In the genomic region with DNA sequence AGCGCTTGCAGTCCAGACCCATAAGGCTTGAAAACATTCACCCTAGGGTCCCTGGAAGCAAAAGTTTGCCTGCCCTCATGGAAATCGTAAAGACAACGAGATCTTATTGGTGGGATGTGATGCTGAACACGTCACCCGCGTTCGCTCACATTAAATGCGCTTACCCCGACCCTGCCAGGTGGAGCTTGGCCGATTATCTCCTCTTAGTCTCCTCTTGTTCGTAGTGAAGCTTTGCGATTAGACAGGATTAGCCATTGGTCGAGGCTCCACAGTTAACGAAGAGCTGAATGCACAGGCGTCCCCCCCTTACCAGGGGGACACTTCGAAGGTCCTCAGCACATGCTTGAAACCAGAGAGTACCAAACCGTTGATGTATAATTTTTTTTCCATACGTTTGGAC, we compare ENCODE assay signal across 17 cellular contexts. TPM values are rescaled to one million over a fixed set of nuclear protein-coding genes. Genes with fewer than 3 reads are reported as not detected.
A peak's percentile ranks its signal among the peaks of the same experiment; 100 is the strongest.
DNase-seq lines count a peak whose midpoint lies in the region; FAIRE-seq and TF ChIP-seq lines count a peak whose summit lies in the region.
"Had no signal": no experiment of that assay in that cellular context is flagged by ENCODE, and none has a peak within 500 bp of the region (broad histone marks: within the 10 kb centered on the region; RNA-seq: fewer than 3 reads in every experiment).

No MANE protein-coding gene starts in this region.

- H3K4me1 Mint-ChIP-seq in activated CD4-positive, alpha-beta memory T cell treated with anti-CD3 and anti-CD28 coated beads, Interleukin-2, amount 10 ng/mL, durations not matched to agents 7 days and 5 days, result no peaks in the 10 kb centered on the region
- H3K4me1 Mint-ChIP-seq in activated CD4-positive, alpha-beta memory T cell treated with anti-CD3 and anti-CD28 coated beads for 36 hours (ENCODE audit: low read depth), result no peaks in the 10 kb centered on the region
- H3K4me1 Mint-ChIP-seq in nephron progenitor cell, result no peaks in the 10 kb centered on the region
- H3K4me1 Mint-ChIP-seq: CD8-positive, alpha-beta memory T cell had no signal

- FAIRE-seq in D721Med (lab: Jason Lieb, UNC), result peak; percentile 96
- FAIRE-seq: G401.6, GM12891, H54 had no signal

- peak overlapping the region; percentile 19 for H3K27ac Mint-ChIP-seq in activated CD4-positive, alpha-beta memory T cell treated with anti-CD3 and anti-CD28 coated beads, Interleukin-2, amount 10 ng/mL, durations not matched to agents 7 days and 5 days
- no peak overlapping the region for H3K27ac Mint-ChIP-seq in activated CD4-positive, alpha-beta memory T cell treated with anti-CD3 and anti-CD28 coated beads for 36 hours
- peak overlapping the region; percentile 68 for H3K27ac Mint-ChIP-seq in nephron progenitor cell
- H3K27ac Mint-ChIP-seq: CD8-positive, alpha-beta memory T cell had no signal

- POLR2A ChIA-PET in activated CD4-positive, alpha-beta memory T cell treated with anti-CD3 and anti-CD28 coated beads, Interleukin-2, amount 10 ng/mL, durations not matched to agents 7 days and 5 days (lab: Charles Lee), result no interaction called here
- POLR2A ChIA-PET in activated CD4-positive, alpha-beta memory T cell treated with anti-CD3 and anti-CD28 coated beads for 36 hours (lab: Charles Lee), result no interaction called here

- intact Hi-C loops in activated CD4-positive, alpha-beta memory T cell treated with anti-CD3 and anti-CD28 coated beads for 36 hours (cut with micrococcal nuclease), result no loop called here

- H3K4me3 Mint-ChIP-seq in activated CD4-positive, alpha-beta memory T cell treated with anti-CD3 and anti-CD28 coated beads, Interleukin-2, amount 10 ng/mL, durations not matched to agents 7 days and 5 days, result no peak overlapping the region
- no peak overlapping the region for H3K4me3 Mint-ChIP-seq in activated CD4-positive, alpha-beta memory T cell treated with anti-CD3 and anti-CD28 coated beads for 36 hours
- no peak overlapping the region for H3K4me3 Mint-ChIP-seq in nephron progenitor cell
- H3K4me3 Mint-ChIP-seq: CD8-positive, alpha-beta memory T cell had no signal

- no peaks in the 10 kb centered on the region for H3K9me3 Mint-ChIP-seq in activated CD4-positive, alpha-beta memory T cell treated with anti-CD3 and anti-CD28 coated beads, Interleukin-2, amount 10 ng/mL, durations not matched to agents 7 days and 5 days
- H3K9me3 Mint-ChIP-seq in activated CD4-positive, alpha-beta memory T cell treated with anti-CD3 and anti-CD28 coated beads for 36 hours, result no peaks in the 10 kb centered on the region
- H3K9me3 Mint-ChIP-seq in nephron progenitor cell, result no peaks in the 10 kb centered on the region
- H3K9me3 Mint-ChIP-seq: CD8-positive, alpha-beta memory T cell had no signal

- DNase-seq in activated CD4-positive, alpha-beta memory T cell treated with anti-CD3 and anti-CD28 coated beads, Interleukin-2, amount 10 ng/mL, durations not matched to agents 7 days and 5 days, result no peak
- no peak for DNase-seq in activated CD4-positive, alpha-beta memory T cell treated with anti-CD3 and anti-CD28 coated beads for 36 hours
- DNase-seq in D721Med (ENCODE audit: insufficient read length, low spot score) (peak; percentile 73), NCI-H82 (lab: John Stamatoyannopoulos, UW) (peak; percentile 98), nephron progenitor cell (no peak), COR-L47 (lab: John Stamatoyannopoulos, UW) (no peak), OCI-M2 (lab: John Stamatoyannopoulos, UW; ENCODE audit: unreplicated experiment) (no peak)
- DNase-seq: 8988T; AML-193; CD8-positive, alpha-beta memory T cell; DMS153; DMS79 treated with DMSO at 0.1 percent for 48 hours; EL; GM23248 had no signal

- CTCF ChIA-PET in activated CD4-positive, alpha-beta memory T cell treated with anti-CD3 and anti-CD28 coated beads, Interleukin-2, amount 10 ng/mL, durations not matched to agents 7 days and 5 days (lab: Charles Lee), result interaction anchor here (0.6 to 0.7 kb wide), 2 partner anchors 81 to 1403 kb away, joined by 3 read pairs; no protein-coding TSS in a partner anchor
- CTCF ChIA-PET in activated CD4-positive, alpha-beta memory T cell treated with anti-CD3 and anti-CD28 coated beads for 36 hours (lab: Charles Lee), result no interaction called here

- no peaks in the 10 kb centered on the region for H3K27me3 Mint-ChIP-seq in activated CD4-positive, alpha-beta memory T cell treated with anti-CD3 and anti-CD28 coated beads, Interleukin-2, amount 10 ng/mL, durations not matched to agents 7 days and 5 days
- no peaks in the 10 kb centered on the region for H3K27me3 Mint-ChIP-seq in activated CD4-positive, alpha-beta memory T cell treated with anti-CD3 and anti-CD28 coated beads for 36 hours
- H3K27me3 Mint-ChIP-seq in nephron progenitor cell (ENCODE audit: low read depth, poor library complexity), result no peaks in the 10 kb centered on the region
- H3K27me3 Mint-ChIP-seq: CD8-positive, alpha-beta memory T cell had no signal

- TF ChIP-seq CTCF in D721Med (IDR thresholded peaks at IDR 0.05; ENCODE audit: insufficient read depth, missing control alignments) (no peak), nephron progenitor cell (IDR thresholded peaks at IDR 0.05) (no peak)

- H3K36me3 Mint-ChIP-seq in activated CD4-positive, alpha-beta memory T cell treated with anti-CD3 and anti-CD28 coated beads, Interleukin-2, amount 10 ng/mL, durations not matched to agents 7 days and 5 days (ENCODE audit: low read depth), result peaks cover 59% of the 10 kb centered on the region
- peaks cover 60% of the 10 kb centered on the region for H3K36me3 Mint-ChIP-seq in activated CD4-positive, alpha-beta memory T cell treated with anti-CD3 and anti-CD28 coated beads for 36 hours
- peaks cover 59% of the 10 kb centered on the region for H3K36me3 Mint-ChIP-seq in nephron progenitor cell (ENCODE audit: low read depth)
- H3K36me3 Mint-ChIP-seq: CD8-positive, alpha-beta memory T cell had no signal

RNA-seq across cellular contexts. Expression of a gene that starts 16.0 kb away (rescaled TPM):
- total RNA-seq in activated CD4-positive, alpha-beta memory T cell treated with anti-CD3 and anti-CD28 coated beads, Interleukin-2, amount 10 ng/mL, durations not matched to agents 7 days and 5 days, result 10 to 100 TPM; 46.3 to 50.9 TPM
- 10 to 100 TPM; 19.2 to 20.6 TPM for total RNA-seq in activated CD4-positive, alpha-beta memory T cell treated with anti-CD3 and anti-CD28 coated beads for 36 hours

RNA-seq across cellular contexts. Expression of a gene that starts 43.6 kb away (rescaled TPM):
- 10 to 100 TPM; 86.5 to 88.3 TPM for total RNA-seq in activated CD4-positive, alpha-beta memory T cell treated with anti-CD3 and anti-CD28 coated beads, Interleukin-2, amount 10 ng/mL, durations not matched to agents 7 days and 5 days
- total RNA-seq in activated CD4-positive, alpha-beta memory T cell treated with anti-CD3 and anti-CD28 coated beads for 36 hours, result 100 to 1,000 TPM; 118 to 119 TPM

RNA-seq across cellular contexts. Expression of a gene that starts 50.2 kb away (rescaled TPM):
- 1 to 10 TPM in 1 of 2 experiments, under 1 TPM in 1; 0.85 to 1.0 TPM for total RNA-seq in activated CD4-positive, alpha-beta memory T cell treated with anti-CD3 and anti-CD28 coated beads, Interleukin-2, amount 10 ng/mL, durations not matched to agents 7 days and 5 days
- total RNA-seq in activated CD4-positive, alpha-beta memory T cell treated with anti-CD3 and anti-CD28 coated beads for 36 hours, result under 1 TPM in 1 of 2 experiments, not detected in 1; 0.12 TPM
- total RNA-seq: GM23248 had no signal

Comparison
In these comparisons a context has a peak if more than half of its experiments do, and no peak if none do; other contexts are left out.
1. DNase-seq: peak in D721Med (single experiment) and NCI-H82 (single experiment); none in activated CD4-positive, alpha-beta memory T cell treated with anti-CD3 and anti-CD28 coated beads, Interleukin-2, amount 10 ng/mL, durations not matched to agents 7 days and 5 days (single experiment), activated CD4-positive, alpha-beta memory T cell treated with anti-CD3 and anti-CD28 coated beads for 36 hours (single experiment), nephron progenitor cell (single experiment), COR-L47 (single experiment) and OCI-M2 (single experiment).